Comparison of ENCODE assay signal across 8 cellular contexts in the genomic region with DNA sequence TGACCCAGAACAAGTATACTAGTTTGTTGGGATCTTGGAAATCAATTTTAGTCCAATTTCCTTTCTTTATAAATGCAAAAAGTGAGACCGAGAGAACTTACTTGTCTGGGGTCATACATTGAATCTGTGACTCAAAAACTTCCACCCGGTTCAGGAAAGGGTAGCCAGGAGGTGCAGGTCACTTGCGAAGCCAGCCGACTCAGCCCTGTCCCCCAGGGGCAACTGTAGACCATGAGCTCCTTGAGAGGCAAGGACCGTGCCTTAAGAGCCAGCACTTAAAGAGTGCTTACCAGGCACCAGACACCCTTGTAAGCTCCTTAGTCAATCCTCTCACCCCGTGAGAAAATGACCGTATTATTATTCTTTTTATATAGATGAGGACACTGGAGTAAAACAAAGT. TPM values are rescaled to one million over a fixed set of nuclear protein-coding genes. Genes with fewer than 3 reads are reported as not detected.
DNase-seq lines count a peak whose midpoint lies in the region; ATAC-seq, FAIRE-seq and TF ChIP-seq lines count a peak whose summit lies in the region.

No MANE protein-coding gene starts in this region.

- no peak for DNase-seq in activated CD8-positive, alpha-beta memory T cell treated with anti-CD3 and anti-CD28 coated beads, Interleukin-2, amount 10 ng/mL, durations not matched to agents 7 days and 5 days
- no peak for DNase-seq in activated CD8-positive, alpha-beta memory T cell treated with anti-CD3 and anti-CD28 coated beads for 24 hours
- no peak for DNase-seq in activated naive CD8-positive, alpha-beta T cell treated with anti-CD3 and anti-CD28 coated beads for 36 hours
- DNase-seq in keratinocyte (ENCODE audit: low read depth, low spot score), result no peak
- DNase-seq in testis, result no peak
- no peak for DNase-seq in T-helper 9 cell
- no peak for DNase-seq in stimulated activated CD4-positive, alpha-beta T cell treated with anti-CD3 and anti-CD28 coated beads, Interleukin-1b, Interleukin-23, amount 100 ng/mL, for 48 hours
- DNase-seq in H54 (ENCODE audit: insufficient read length, low spot score), result no peak

- CTCF ChIA-PET in activated CD8-positive, alpha-beta memory T cell treated with anti-CD3 and anti-CD28 coated beads, Interleukin-2, amount 10 ng/mL, durations not matched to agents 7 days and 5 days (lab: Charles Lee), result interaction anchor here (0.6 to 2.3 kb wide), 8 partner anchors 11 to 227 kb away, joined by 3 to 10 read pairs (median 3); a partner anchor contains a TSS

- TF ChIP-seq CTCF in keratinocyte (optimal IDR thresholded peaks at IDR 0.05 in 1 of 3, IDR thresholded peaks at IDR 0.05 in 1 of 3, conservative IDR thresholded peaks at IDR 0.05 in 1 of 3; ENCODE audit: extremely low read depth in 1 of 3, insufficient read depth in 2 of 3, low read length in 3 of 3), result no peak
- TF ChIP-seq CTCF in testis (IDR thresholded peaks at IDR 0.05), result no peak

- H3K27me3 Mint-ChIP-seq in activated CD8-positive, alpha-beta memory T cell treated with anti-CD3 and anti-CD28 coated beads, Interleukin-2, amount 10 ng/mL, durations not matched to agents 7 days and 5 days, result peaks cover 4% of the 10 kb centered on the region
- no peaks in the 10 kb centered on the region for H3K27me3 Mint-ChIP-seq in activated naive CD8-positive, alpha-beta T cell treated with anti-CD3 and anti-CD28 coated beads for 36 hours

- 45 to 74% methylated on average over 7 of the region's 7 CpGs for WGBS in testis, 2 donors

- H2AFZ ChIP-seq in keratinocyte (ENCODE audit: control insufficient read depth, low read length), result peak overlapping the region; percentile 68

- H3K4me1 ChIP-seq in keratinocyte (ENCODE audit: control insufficient read depth, extremely low read depth, insufficient read depth, low read length) (peaks cover 14% of the 10 kb centered on the region), testis (peaks cover 15% of the 10 kb centered on the region)

- no peak for FAIRE-seq in keratinocyte (lab: Jason Lieb, UNC)
- no peak for FAIRE-seq in H54 (lab: Jason Lieb, UNC)

- H3K4me1 Mint-ChIP-seq in activated CD8-positive, alpha-beta memory T cell treated with anti-CD3 and anti-CD28 coated beads, Interleukin-2, amount 10 ng/mL, durations not matched to agents 7 days and 5 days, result peaks cover 37% of the 10 kb centered on the region
- peaks cover 28% of the 10 kb centered on the region for H3K4me1 Mint-ChIP-seq in activated naive CD8-positive, alpha-beta T cell treated with anti-CD3 and anti-CD28 coated beads for 36 hours

- dilution Hi-C loops in keratinocyte (cut with MboI; ENCODE audit: extremely low pct_ligation_motif_present, low sequenced_read_pairs), result no loop called here

- peak overlapping the region; percentile 93 for H3K4me2 ChIP-seq in keratinocyte (ENCODE audit: control insufficient read depth, extremely low read depth, insufficient read depth, low read depth, low read length)

- no peaks in the 10 kb centered on the region for H3K27me3 ChIP-seq in keratinocyte (ENCODE audit: control insufficient read depth, extremely low read depth, insufficient read depth, low read length)
- H3K27me3 ChIP-seq in testis, result no peaks in the 10 kb centered on the region

- H3K27ac ChIP-seq in keratinocyte (ENCODE audit: control insufficient read depth, insufficient read depth, low read length), result peak overlapping the region; percentile 95
- H3K27ac ChIP-seq in testis, result peak overlapping the region; percentile 64 to 81

- no peaks in the 10 kb centered on the region for H3K9me3 Mint-ChIP-seq in activated CD8-positive, alpha-beta memory T cell treated with anti-CD3 and anti-CD28 coated beads, Interleukin-2, amount 10 ng/mL, durations not matched to agents 7 days and 5 days (ENCODE audit: low read depth)
- no peaks in the 10 kb centered on the region for H3K9me3 Mint-ChIP-seq in activated naive CD8-positive, alpha-beta T cell treated with anti-CD3 and anti-CD28 coated beads for 36 hours

- peak overlapping the region; percentile 91 for H3K4me3 Mint-ChIP-seq in activated CD8-positive, alpha-beta memory T cell treated with anti-CD3 and anti-CD28 coated beads, Interleukin-2, amount 10 ng/mL, durations not matched to agents 7 days and 5 days
- peak overlapping the region; percentile 97 for H3K4me3 Mint-ChIP-seq in activated naive CD8-positive, alpha-beta T cell treated with anti-CD3 and anti-CD28 coated beads for 36 hours

- H3K4me3 ChIP-seq in keratinocyte (ENCODE audit: control insufficient read depth in 2 of 3, extremely low read depth in 1 of 3, insufficient read depth in 2 of 3, low read depth in 1 of 3, low read length in 3 of 3) (peak overlapping the region; percentile 62 to 92 (median 89)), testis (peak overlapping the region; percentile 51 to 93)

- H3K9me1 ChIP-seq in keratinocyte (ENCODE audit: control insufficient read depth, extremely low read depth, insufficient read depth, low read length), result no peaks in the 10 kb centered on the region

- peaks cover 7% of the 10 kb centered on the region for H3K79me2 ChIP-seq in keratinocyte (ENCODE audit: control insufficient read depth, insufficient read depth, low read length)

- TF ChIP-seq POLR2A in testis (IDR thresholded peaks at IDR 0.05) (no peak), H54 (IDR thresholded peaks at IDR 0.05; ENCODE audit: low read depth, low read length) (no peak)

- ATAC-seq in activated CD8-positive, alpha-beta memory T cell treated with anti-CD3 and anti-CD28 coated beads, Interleukin-2, amount 10 ng/mL, durations not matched to agents 7 days and 5 days, result no peak

- H3K9ac ChIP-seq in keratinocyte (ENCODE audit: control insufficient read depth, extremely low read depth, insufficient read depth, low read length), result peak overlapping the region; percentile 97

- intact Hi-C loops in testis (cut with DNase I; ENCODE audit: low total_unique reads), result no loop called here

- H4K20me1 ChIP-seq in keratinocyte (ENCODE audit: control insufficient read depth, extremely low read depth, insufficient read depth, low read length), result no peaks in the 10 kb centered on the region

- peaks cover 4% of the 10 kb centered on the region for H3K36me3 Mint-ChIP-seq in activated CD8-positive, alpha-beta memory T cell treated with anti-CD3 and anti-CD28 coated beads, Interleukin-2, amount 10 ng/mL, durations not matched to agents 7 days and 5 days
- no peaks in the 10 kb centered on the region for H3K36me3 Mint-ChIP-seq in activated naive CD8-positive, alpha-beta T cell treated with anti-CD3 and anti-CD28 coated beads for 36 hours

- H3K27ac Mint-ChIP-seq in activated CD8-positive, alpha-beta memory T cell treated with anti-CD3 and anti-CD28 coated beads, Interleukin-2, amount 10 ng/mL, durations not matched to agents 7 days and 5 days, result peak overlapping the region; percentile 90
- H3K27ac Mint-ChIP-seq in activated naive CD8-positive, alpha-beta T cell treated with anti-CD3 and anti-CD28 coated beads for 36 hours, result peak overlapping the region; percentile 96

- H3K9me3 ChIP-seq in keratinocyte (ENCODE audit: control insufficient read depth, low read depth, low read length) (no peaks in the 10 kb centered on the region), testis (no peaks in the 10 kb centered on the region)

- no peaks in the 10 kb centered on the region for H3K36me3 ChIP-seq in keratinocyte (ENCODE audit: control insufficient read depth in 2 of 2, extremely low read depth in 1 of 2, insufficient read depth in 2 of 2, low read length in 2 of 2)
- H3K36me3 ChIP-seq in testis (ENCODE audit: low read depth, missing control alignments), result no peaks in the 10 kb centered on the region

RNA-seq across cellular contexts. Expression of a gene that starts 0.5 kb away (rescaled TPM):
- total RNA-seq in activated CD8-positive, alpha-beta memory T cell treated with anti-CD3 and anti-CD28 coated beads, Interleukin-2, amount 10 ng/mL, durations not matched to agents 7 days and 5 days, result 1 to 10 TPM; 8.2 to 8.3 TPM
- 1 to 10 TPM; 4.1 to 4.3 TPM for total RNA-seq in activated naive CD8-positive, alpha-beta T cell treated with anti-CD3 and anti-CD28 coated beads for 36 hours
- polyA plus RNA-seq in keratinocyte, result 2.9 to 3.7 TPM (median 3.4 TPM) in 3 replicates
- polyA plus RNA-seq in keratinocyte (2011; ENCODE audit: low read depth), result 1.2 TPM
- polyA plus RNA-seq in keratinocyte (2011; cell fraction: cytosol; rRNA removed), result 1.8 and 3.5 TPM in 2 replicates
- 4.8 and 5.2 TPM in 2 replicates for polyA plus RNA-seq in keratinocyte (2011; cell fraction: nucleus; rRNA removed)
- polyA plus RNA-seq in keratinocyte (2012; ENCODE audit: low replicate concordance), result 2.0 and 3.6 TPM in 2 replicates
- polyA minus RNA-seq in keratinocyte, result 1.1 to 2.5 TPM (median 1.7 TPM) in 3 replicates
- polyA minus RNA-seq in keratinocyte (2011; cell fraction: cytosol; rRNA and poly(A)+ RNA removed), result 0.96 TPM
- 1.5 and 1.7 TPM in 2 replicates for polyA minus RNA-seq in keratinocyte (2011; cell fraction: nucleus; rRNA and poly(A)+ RNA removed)
- 1 to 10 TPM; 5.1 to 5.8 TPM for total RNA-seq in testis
- 4.9 TPM for polyA plus RNA-seq in testis (ENCODE audit: insufficient read depth, low read depth, low replicate concordance)

RNA-seq across cellular contexts. Expression of a gene that starts 15.2 kb away (rescaled TPM):
- 1 to 10 TPM; 1.1 to 1.4 TPM for total RNA-seq in activated CD8-positive, alpha-beta memory T cell treated with anti-CD3 and anti-CD28 coated beads, Interleukin-2, amount 10 ng/mL, durations not matched to agents 7 days and 5 days
- 1 to 10 TPM; 7.9 to 8.9 TPM for total RNA-seq in activated naive CD8-positive, alpha-beta T cell treated with anti-CD3 and anti-CD28 coated beads for 36 hours
- polyA plus RNA-seq in keratinocyte (3.9 to 5.8 TPM (median 4.4 TPM) in 3 replicates), testis (ENCODE audit: insufficient read depth, low read depth, low replicate concordance) (22.0 TPM)
- polyA plus RNA-seq in keratinocyte (2011; ENCODE audit: low read depth), result 1.3 TPM
- polyA plus RNA-seq in keratinocyte (2011; cell fraction: cytosol; rRNA removed), result 2.8 and 5.9 TPM in 2 replicates
- 15.7 and 20.3 TPM in 2 replicates for polyA plus RNA-seq in keratinocyte (2011; cell fraction: nucleus; rRNA removed)
- 3.0 and 12.3 TPM in 2 replicates for polyA plus RNA-seq in keratinocyte (2012; ENCODE audit: low replicate concordance)
- polyA minus RNA-seq in keratinocyte, result 10.1 to 14.4 TPM (median 10.7 TPM) in 3 replicates
- 16.5 TPM for polyA minus RNA-seq in keratinocyte (2011; cell fraction: cytosol; rRNA and poly(A)+ RNA removed)
- polyA minus RNA-seq in keratinocyte (2011; cell fraction: nucleus; rRNA and poly(A)+ RNA removed), result 21.9 and 22.6 TPM in 2 replicates
- total RNA-seq in testis, result 10 to 100 TPM; 63.5 to 79.7 TPM

Comparison
In these comparisons a context has a peak if more than half of its experiments do, and no peak if none do; other contexts are left out.
1. RNA of a gene that starts 15.2 kb away (total RNA-seq): 63.5 to 79.7 TPM in testis; 7.9 to 8.9 TPM in activated naive CD8-positive, alpha-beta T cell treated with anti-CD3 and anti-CD28 coated beads for 36 hours and 1.1 to 1.4 TPM in activated CD8-positive, alpha-beta memory T cell treated with anti-CD3 and anti-CD28 coated beads, Interleukin-2, amount 10 ng/mL, durations not matched to agents 7 days and 5 days; every median in the first group is over 4 times any median in the second.